12 cellular contexts compared by ENCODE assay signal in the genomic region with DNA sequence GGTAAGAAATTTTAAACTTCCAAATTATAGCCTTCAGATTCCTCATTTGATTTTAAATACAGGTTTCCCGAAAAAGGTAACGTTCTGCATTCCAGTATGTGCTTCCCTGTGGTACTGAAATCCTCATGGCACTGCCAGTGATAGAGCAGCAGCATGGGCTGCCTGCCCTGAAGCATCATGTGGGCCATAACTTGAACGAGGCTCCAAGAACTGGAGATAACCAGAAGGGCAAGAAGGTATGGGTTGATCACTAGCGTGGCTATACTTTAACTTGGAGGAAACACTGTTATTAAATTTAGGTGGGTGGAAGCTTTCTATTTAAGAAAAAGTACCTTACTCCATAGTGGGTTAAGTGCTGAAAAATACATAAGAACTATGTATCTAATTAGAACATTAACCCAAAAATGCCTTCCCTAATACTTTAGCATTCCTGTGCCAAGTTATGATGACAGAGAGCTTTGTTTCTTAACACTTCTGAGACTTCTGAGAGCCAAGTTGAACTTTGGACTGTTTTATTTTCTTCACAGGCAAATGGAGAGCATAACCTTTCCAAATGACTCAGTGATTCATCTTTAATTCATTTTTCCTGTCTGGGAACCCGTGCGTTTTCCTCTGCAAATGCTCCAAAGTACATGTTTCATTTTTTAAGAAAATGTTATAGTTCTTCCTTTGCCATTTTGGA.
DNase-seq lines count a peak whose midpoint lies in the region; ATAC-seq, FAIRE-seq and TF ChIP-seq lines count a peak whose summit lies in the region.
"Had no signal": no experiment of that assay in that cellular context is flagged by ENCODE, and none has a peak within 500 bp of the region (broad histone marks: within the 10 kb centered on the region; RNA-seq: fewer than 3 reads in every experiment).

No MANE protein-coding gene starts in this region.

- no peak for TF ChIP-seq CTCF in IMR-90 (conservative IDR thresholded peaks at IDR 0.05; ENCODE audit: low read depth, low read length)
- no peak for TF ChIP-seq CTCF in breast epithelium (IDR thresholded peaks at IDR 0.05)
- TF ChIP-seq CTCF in transverse colon (IDR thresholded peaks at IDR 0.05): no peak
- TF ChIP-seq CTCF in foreskin keratinocyte (conservative IDR thresholded peaks at IDR 0.05): no peak

- peaks cover 9% of the 10 kb centered on the region for H3K9me1 ChIP-seq in IMR-90 (ENCODE audit: insufficient read depth, low read length)

- no TSS peak for BruUV-seq in IMR-90 (replicated peaks; lab: Mats Ljungman, UMichigan)

- H3K4me2 ChIP-seq in IMR-90 (ENCODE audit: low read depth, low read length): no peak overlapping the region; the same call in 1 of the 2 replicates

- H2AFZ ChIP-seq in IMR-90 (replicated peaks; ENCODE audit: low read length, poor library complexity): no peak overlapping the region

- ATAC-seq in IMR-90 (ENCODE audit: low read depth) (peak; percentile 56), foreskin keratinocyte (no peak), GM19395 (IDR thresholded peaks at IDR 0.05; ENCODE audit: unreplicated experiment) (no peak)

- POLR2A ChIA-PET in IMR-90 (lab: Charles Lee; ENCODE audit: unreplicated experiment): no interaction called here

- peaks cover 18 to 33% of the 10 kb centered on the region in 2 experiments; a peak in 3 of 4 replicates for H3K79me1 ChIP-seq in IMR-90 (ENCODE audit: low read depth in 1 of 2, low read length in 2 of 2)

- no peak for TF ChIP-seq RAD21 in IMR-90 (IDR thresholded peaks at IDR 0.05; ENCODE audit: low read length)

- H3K27me3 ChIP-seq in IMR-90 (ENCODE audit: control insufficient read depth, insufficient read depth, low read length) (no peaks in the 10 kb centered on the region), breast epithelium (no peaks in the 10 kb centered on the region), transverse colon (no peaks in the 10 kb centered on the region), foreskin keratinocyte (no peaks in the 10 kb centered on the region)
- H3K27me3 ChIP-seq: adrenal gland had no signal

- no peaks in the 10 kb centered on the region for H3K36me3 ChIP-seq in IMR-90 (ENCODE audit: control insufficient read depth, insufficient read depth, low read length)
- H3K36me3 ChIP-seq in breast epithelium: no peaks in the 10 kb centered on the region
- H3K36me3 ChIP-seq in transverse colon: no peaks in the 10 kb centered on the region
- H3K36me3 ChIP-seq: adrenal gland had no signal

- H2AK9ac ChIP-seq in IMR-90 (replicated peaks; ENCODE audit: low read depth, low read length, poor library complexity): no peak overlapping the region

- intact Hi-C loops in IMR-90 (cut with micrococcal nuclease): no loop called here
- intact Hi-C loops in breast epithelium (cut with DNase I; ENCODE audit: low total_unique reads): no loop called here
- intact Hi-C loops in transverse colon (cut with DNase I; ENCODE audit: low total_unique reads): loop anchor here (10.0 kb wide), 1 partner anchor 195 kb away; a partner anchor contains a TSS

- CTCF ChIA-PET in IMR-90 (lab: Yijun Ruan, JAX): interaction anchor here (1.5 kb wide), 1 partner anchor 11 kb away, joined by 3 read pairs; no protein-coding TSS in a partner anchor

- TF ChIP-seq EP300 in transverse colon (IDR thresholded peaks at IDR 0.05; ENCODE audit: low read depth): no peak

- no peak overlapping the region for H2BK20ac ChIP-seq in IMR-90 (ENCODE audit: low read depth, low read length)

- H3K4me3 ChIP-seq in IMR-90 (ENCODE audit: insufficient read depth, low read depth, low read length) (no peak overlapping the region), breast epithelium (no peak overlapping the region), transverse colon (no peak overlapping the region)
- H3K4me3 ChIP-seq: adrenal gland had no signal

- TF ChIP-seq POLR2A in IMR-90 (IDR thresholded peaks at IDR 0.05; ENCODE audit: low read depth, low read length) (no peak), breast epithelium (IDR thresholded peaks at IDR 0.05) (no peak), transverse colon (IDR thresholded peaks at IDR 0.05) (no peak)

- H2AK5ac ChIP-seq in IMR-90 (ENCODE audit: low read depth, low read length): no peak overlapping the region; the same call in 1 of the 2 replicates

- H3K9ac ChIP-seq in IMR-90 (ENCODE audit: low read depth, low read length): no peak overlapping the region

- peak; percentile 53 for DNase-seq in IMR-90
- DNase-seq in breast epithelium (ENCODE audit: low spot score in 2 of 2): no peak
- DNase-seq in transverse colon: no peak
- DNase-seq in foreskin keratinocyte: no peak
- no peak for DNase-seq in HK-2 (ENCODE audit: unreplicated experiment)
- DNase-seq: adrenal gland, DMS153, NCI-H187, posterior cingulate gyrus had no signal

- H4K5ac ChIP-seq in IMR-90 (ENCODE audit: low read depth, low read length): no peak overlapping the region

- no CpG with 5 or more reads among the region's 6 CpGs for WGBS in IMR-90 (ENCODE audit: extremely low coverage in 2 of 2, insufficient read length in 1 of 2), 2 experiments
- WGBS in transverse colon (ENCODE audit: low coverage in 1 of 2), 2 donors: 47 to 51% methylated on average over 5 to 6 of the region's 6 CpGs

- dilution Hi-C loops in IMR-90 (cut with HindIII; ENCODE audit: low sequenced_read_pairs, unreplicated experiment): no loop called here

- H3K4me1 ChIP-seq in IMR-90 (ENCODE audit: control insufficient read depth, insufficient read depth, low read length) (peaks cover 6% of the 10 kb centered on the region), breast epithelium (peaks cover 0 to 10% of the 10 kb centered on the region in 2 donors), transverse colon (peaks cover 8 to 50% (median 24%) of the 10 kb centered on the region in 4 donors), foreskin keratinocyte (no peaks in the 10 kb centered on the region)

- H4K91ac ChIP-seq in IMR-90 (ENCODE audit: insufficient read depth, low read depth, low read length): no peak overlapping the region

- no peak overlapping the region for H2BK15ac ChIP-seq in IMR-90 (ENCODE audit: low read depth, low read length)

- in situ Hi-C loops in IMR-90 (cut with MboI; ENCODE audit: low sequenced_read_pairs) (no loop called here), transverse colon (cut with MboI; ENCODE audit: low pct_ligation_motif_present in 1 of 4, low pct_unique_long_range_greater_than_20kb in 1 of 4, low sequenced_read_pairs in 3 of 4) (no loop called here)

- H3K23ac ChIP-seq in IMR-90 (ENCODE audit: low read depth, low read length): no peak overlapping the region

- no peak overlapping the region for H3K18ac ChIP-seq in IMR-90 (ENCODE audit: low read depth, low read length)

- H3K4ac ChIP-seq in IMR-90 (ENCODE audit: low read depth, low read length): no peak overlapping the region

- peaks cover 15% of the 10 kb centered on the region; the same call in 1 of the 2 replicates for H4K20me1 ChIP-seq in IMR-90 (ENCODE audit: insufficient read depth, low read length)

- 0 out of 4 replicates have a peak overlapping the region, but pooled peaks of 1 of the 2 experiments have one; percentile 17 for H4K8ac ChIP-seq in IMR-90 (ENCODE audit: low read depth in 2 of 2, low read length in 2 of 2)

- no peak overlapping the region for H2BK5ac ChIP-seq in IMR-90 (ENCODE audit: low read depth, low read length, poor library complexity, severe bottlenecking)

- H3K14ac ChIP-seq in IMR-90 (replicated peaks; ENCODE audit: low read depth, low read length): 0 out of 2 replicates have a peak overlapping the region, but pooled peaks have one; percentile 69

- FAIRE-seq in islet of Langerhans (lab: Jason Lieb, UNC): peak; percentile 21
- FAIRE-seq: GM18507 had no signal

- H3K27ac ChIP-seq in IMR-90 (ENCODE audit: insufficient read depth, low read length) (no peak overlapping the region), breast epithelium (peak overlapping the region; percentile 20 to 70), transverse colon (peak overlapping the region; percentile 53 to 65 (median 60)), foreskin keratinocyte (no peak overlapping the region)

- H3K56ac ChIP-seq in IMR-90 (ENCODE audit: extremely low read depth, insufficient read depth, low read length): no peak overlapping the region

- H3K9me3 ChIP-seq in IMR-90 (ENCODE audit: control insufficient read depth, insufficient read depth, low read length) (no peaks in the 10 kb centered on the region), breast epithelium (no peaks in the 10 kb centered on the region), transverse colon (no peaks in the 10 kb centered on the region)
- H3K9me3 ChIP-seq: adrenal gland had no signal

- H2BK120ac ChIP-seq in IMR-90 (ENCODE audit: low read depth, low read length): no peak overlapping the region

TF ChIP-seq in IMR-90, 13 proteins besides CTCF, POLR2A, EP300 and RAD21 (continues in another document):
- TF ChIP-seq RCOR1 (IDR thresholded peaks at IDR 0.05; ENCODE audit: insufficient replicate concordance, low read length): no peak
- TF ChIP-seq MXI1 (IDR thresholded peaks at IDR 0.05; ENCODE audit: borderline replicate concordance, low read depth, low read length): no peak
- TF ChIP-seq, protein P1, sequence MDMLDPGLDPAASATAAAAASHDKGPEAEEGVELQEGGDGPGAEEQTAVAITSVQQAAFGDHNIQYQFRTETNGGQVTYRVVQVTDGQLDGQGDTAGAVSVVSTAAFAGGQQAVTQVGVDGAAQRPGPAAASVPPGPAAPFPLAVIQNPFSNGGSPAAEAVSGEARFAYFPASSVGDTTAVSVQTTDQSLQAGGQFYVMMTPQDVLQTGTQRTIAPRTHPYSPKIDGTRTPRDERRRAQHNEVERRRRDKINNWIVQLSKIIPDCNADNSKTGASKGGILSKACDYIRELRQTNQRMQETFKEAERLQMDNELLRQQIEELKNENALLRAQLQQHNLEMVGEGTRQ (IDR thresholded peaks at IDR 0.05; ENCODE audit: low read depth, low read length): no peak
- no peak for TF ChIP-seq RFX5 (IDR thresholded peaks at IDR 0.05; ENCODE audit: low read depth, low read length)
- TF ChIP-seq MAZ (IDR thresholded peaks at IDR 0.05; ENCODE audit: borderline replicate concordance, low read depth, low read length): no peak
- TF ChIP-seq SMC3 (IDR thresholded peaks at IDR 0.05; ENCODE audit: low read depth, low read length): no peak
- no peak for TF ChIP-seq FOS (IDR thresholded peaks at IDR 0.05; ENCODE audit: low read depth, low read length)
- no peak for TF ChIP-seq CEBPB (IDR thresholded peaks at IDR 0.05; ENCODE audit: low read depth, low read length)
- TF ChIP-seq, protein P2, sequence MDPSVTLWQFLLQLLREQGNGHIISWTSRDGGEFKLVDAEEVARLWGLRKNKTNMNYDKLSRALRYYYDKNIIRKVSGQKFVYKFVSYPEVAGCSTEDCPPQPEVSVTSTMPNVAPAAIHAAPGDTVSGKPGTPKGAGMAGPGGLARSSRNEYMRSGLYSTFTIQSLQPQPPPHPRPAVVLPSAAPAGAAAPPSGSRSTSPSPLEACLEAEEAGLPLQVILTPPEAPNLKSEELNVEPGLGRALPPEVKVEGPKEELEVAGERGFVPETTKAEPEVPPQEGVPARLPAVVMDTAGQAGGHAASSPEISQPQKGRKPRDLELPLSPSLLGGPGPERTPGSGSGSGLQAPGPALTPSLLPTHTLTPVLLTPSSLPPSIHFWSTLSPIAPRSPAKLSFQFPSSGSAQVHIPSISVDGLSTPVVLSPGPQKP (IDR thresholded peaks at IDR 0.05; ENCODE audit: borderline replicate concordance, low read depth, low read length): no peak
- TF ChIP-seq NFE2L2 (IDR thresholded peaks at IDR 0.05; ENCODE audit: low read depth, low read length): no peak

Comparison
In these comparisons a context has a peak if more than half of its experiments do, and no peak if none do; other contexts are left out.
1. H3K27ac ChIP-seq: peak in breast epithelium (2 of 2) and transverse colon (4 of 4); none in IMR-90 (single experiment) and foreskin keratinocyte (single experiment).